17 cellular contexts compared by ENCODE assay signal in the genomic region with DNA sequence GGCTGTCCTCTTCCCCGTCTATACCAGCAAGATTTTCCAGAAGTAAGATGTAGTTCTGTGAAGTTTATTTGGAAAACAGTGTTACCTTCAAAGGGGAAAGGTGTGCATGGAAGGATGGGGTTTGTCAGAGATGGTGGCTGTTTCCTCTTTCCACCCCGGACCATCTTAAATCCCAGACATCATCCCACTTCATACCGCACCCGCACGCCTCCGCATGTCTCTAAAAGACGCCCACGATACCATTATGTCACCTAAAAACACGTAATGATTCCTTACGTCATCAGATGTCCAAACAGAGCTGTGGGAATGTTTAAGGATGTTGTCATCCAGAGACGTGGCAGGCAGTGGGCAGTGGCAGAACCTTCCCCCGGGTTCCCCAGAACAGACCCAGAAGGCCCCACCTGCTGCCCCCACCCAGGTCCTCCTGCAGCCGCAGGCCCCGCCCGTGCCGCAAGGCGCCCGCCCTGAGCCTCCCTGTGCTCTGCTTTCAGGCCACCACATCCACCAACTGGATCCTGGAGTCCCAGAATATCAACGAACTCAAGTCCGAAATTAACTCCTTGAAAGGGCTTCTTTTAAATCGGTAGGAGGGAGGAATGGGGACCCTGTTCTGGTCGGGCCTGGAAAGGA.
A peak's percentile ranks its signal among the peaks of the same experiment; 100 is the strongest.
DNase-seq lines count a peak whose midpoint lies in the region; TF ChIP-seq lines count a peak whose summit lies in the region.
"Had no signal": no experiment of that assay in that cellular context is flagged by ENCODE, and none has a peak within 500 bp of the region (broad histone marks: within the 10 kb centered on the region; RNA-seq: fewer than 3 reads in every experiment).

No MANE protein-coding gene starts in this region.

- peak; percentile 29 for DNase-seq in CD14-positive monocyte (ENCODE audit: low spot score)
- DNase-seq in H9, result peak; percentile 19
- DNase-seq in esophagus squamous epithelium (lab: John Stamatoyannopoulos, UW), result no peak
- DNase-seq in spleen, result peak; percentile 56
- no peak for DNase-seq in BE2C
- DNase-seq in WERI-Rb-1, result no peak
- no peak for DNase-seq in AG08395 (ENCODE audit: low spot score)
- DNase-seq in activated naive CD4-positive, alpha-beta T cell treated with anti-CD3 and anti-CD28 coated beads for 36 hours, result no peak
- DNase-seq: DMS79 treated with DMSO at 0.1 percent for 48 hours, NCI-H1048, NCI-H1436 treated with DMSO at 0.1 percent for 48 hours, NCI-H2029 treated with DMSO at 0.1 percent for 48 hours, NCI-H510A, PC-3 had no signal

- intact Hi-C loops in CD14-positive monocyte (cut with micrococcal nuclease), result no loop called here
- intact Hi-C loops in esophagus squamous epithelium (cut with DNase I), result loop anchor here (10.0 kb wide), 1 partner anchor 92 kb away; no protein-coding TSS in a partner anchor
- intact Hi-C loops in spleen (cut with DNase I; ENCODE audit: low total_unique reads), result no loop called here
- intact Hi-C loops in activated naive CD4-positive, alpha-beta T cell treated with anti-CD3 and anti-CD28 coated beads for 36 hours (cut with micrococcal nuclease), result no loop called here

- no peaks in the 10 kb centered on the region for H4K20me1 ChIP-seq in H9 (ENCODE audit: control insufficient read depth, insufficient read depth, insufficient read length)

- H3K27ac Mint-ChIP-seq in CD14-positive monocyte, result no peak overlapping the region
- peak overlapping the region in 1 of 3 experiments; percentile 82; a peak in 1 of 7 replicates for H3K27ac Mint-ChIP-seq in H9
- H3K27ac Mint-ChIP-seq in activated naive CD4-positive, alpha-beta T cell treated with anti-CD3 and anti-CD28 coated beads for 36 hours, result no peak overlapping the region
- H3K27ac Mint-ChIP-seq: B cell; CD8-positive, alpha-beta memory T cell had no signal

- H4K91ac ChIP-seq in H9 (ENCODE audit: insufficient read length, low read depth, low read length), result no peak overlapping the region

- H3K27me3 Mint-ChIP-seq in CD14-positive monocyte (ENCODE audit: low read depth in 3 of 3) (peaks cover 0 to 9% (median 0%) of the 10 kb centered on the region in 3 donors), H9 (ENCODE audit: low read depth) (no peaks in the 10 kb centered on the region)
- H3K27me3 Mint-ChIP-seq in activated naive CD4-positive, alpha-beta T cell treated with anti-CD3 and anti-CD28 coated beads for 36 hours (ENCODE audit: low read depth), result no peaks in the 10 kb centered on the region
- H3K27me3 Mint-ChIP-seq: B cell; CD8-positive, alpha-beta memory T cell had no signal

- no peak overlapping the region for H2AFZ ChIP-seq in H9 (ENCODE audit: low read length)

- no peak overlapping the region for H2BK20ac ChIP-seq in H9 (ENCODE audit: low read depth, low read length, poor library complexity, severe bottlenecking)

- no peaks in the 10 kb centered on the region for H3K79me1 ChIP-seq in H9 (ENCODE audit: insufficient read depth, low read depth, low read length, poor library complexity, severe bottlenecking)

- no peak for TF ChIP-seq POLR2A in esophagus squamous epithelium (IDR thresholded peaks at IDR 0.05)
- no peak for TF ChIP-seq POLR2A in spleen (IDR thresholded peaks at IDR 0.05)

- H3T11ph ChIP-seq in H9 (ENCODE audit: low read length), result no peak overlapping the region

- no peaks in the 10 kb centered on the region for H3K9me3 ChIP-seq in H9 (ENCODE audit: control insufficient read depth, low read depth, low read length)
- H3K9me3 ChIP-seq in esophagus squamous epithelium, result no peaks in the 10 kb centered on the region
- H3K9me3 ChIP-seq in spleen, result no peaks in the 10 kb centered on the region
- H3K9me3 ChIP-seq in BE2C, result no peaks in the 10 kb centered on the region
- H3K9me3 ChIP-seq in WERI-Rb-1 (ENCODE audit: severe bottlenecking), result no peaks in the 10 kb centered on the region

- CTCF ChIA-PET in activated naive CD4-positive, alpha-beta T cell treated with anti-CD3 and anti-CD28 coated beads for 36 hours (lab: Charles Lee), result no interaction called here

- no peaks in the 10 kb centered on the region for H3K23me2 ChIP-seq in H9 (ENCODE audit: insufficient read length, low read depth, low read length, poor library complexity, severe bottlenecking)

- H3K9me3 Mint-ChIP-seq in CD14-positive monocyte, result no peaks in the 10 kb centered on the region
- H3K9me3 Mint-ChIP-seq in H9, result no peaks in the 10 kb centered on the region
- no peaks in the 10 kb centered on the region for H3K9me3 Mint-ChIP-seq in activated naive CD4-positive, alpha-beta T cell treated with anti-CD3 and anti-CD28 coated beads for 36 hours
- H3K9me3 Mint-ChIP-seq: CD8-positive, alpha-beta memory T cell had no signal

- no peak overlapping the region for H4K8ac ChIP-seq in H9 (replicated peaks; ENCODE audit: insufficient read length, low read depth, low read length)

- H3K4me3 Mint-ChIP-seq in CD14-positive monocyte (no peak overlapping the region), H9 (no peak overlapping the region)
- H3K4me3 Mint-ChIP-seq in activated naive CD4-positive, alpha-beta T cell treated with anti-CD3 and anti-CD28 coated beads for 36 hours, result no peak overlapping the region
- H3K4me3 Mint-ChIP-seq: B cell; CD8-positive, alpha-beta memory T cell had no signal

- no peak overlapping the region for H4K5ac ChIP-seq in H9 (ENCODE audit: insufficient read length, low read depth, low read length)

- H2BK120ac ChIP-seq in H9 (ENCODE audit: low read depth, low read length, poor library complexity, severe bottlenecking), result no peak overlapping the region

- no peak overlapping the region for H3K4me2 ChIP-seq in H9 (ENCODE audit: insufficient read depth, insufficient read length, low read length)
- H3K4me2 ChIP-seq: KMS-11 had no signal

- H3K4me1 ChIP-seq in H9 (ENCODE audit: insufficient read depth, low read length) (no peaks in the 10 kb centered on the region; the same call in 1 of the 2 replicates), esophagus squamous epithelium (peaks cover 0 to 35% (median 9%) of the 10 kb centered on the region in 3 donors), spleen (peaks cover 0 to 5% (median 0%) of the 10 kb centered on the region in 6 donors), BE2C (no peaks in the 10 kb centered on the region)

- H3K36me3 Mint-ChIP-seq in CD14-positive monocyte (peaks cover 50 to 69% of the 10 kb centered on the region in 2 donors), H9 (ENCODE audit: insufficient read depth in 1 of 3, low read depth in 3 of 3) (peaks cover 3 to 17% (median 5%) of the 10 kb centered on the region in 3 experiments; a peak in 5 of 7 replicates)
- H3K36me3 Mint-ChIP-seq in activated naive CD4-positive, alpha-beta T cell treated with anti-CD3 and anti-CD28 coated beads for 36 hours (ENCODE audit: low read depth), result peaks cover 7% of the 10 kb centered on the region

- H3K56ac ChIP-seq in H9 (ENCODE audit: insufficient read length, low read depth, low read length), result no peak overlapping the region

- WGBS in H9 (ENCODE audit: extremely low coverage, insufficient read length, low lambda C conversion rate), result 100% methylated on average over 6 of the region's 22 CpGs
- WGBS in esophagus squamous epithelium, 2 donors, result 78% methylated on average over 11 to 17 of the region's 22 CpGs
- 90 to 95% (median 91%) methylated on average over 20 to 22 of the region's 22 CpGs for WGBS in spleen, 5 donors

- H3K4ac ChIP-seq in H9 (ENCODE audit: low read depth, low read length), result no peak overlapping the region

- H2BK5ac ChIP-seq in H9 (ENCODE audit: insufficient read length, low read length), result no peak overlapping the region

- H2BK15ac ChIP-seq in H9 (ENCODE audit: low read depth, low read length), result no peak overlapping the region

- H2AK5ac ChIP-seq in H9 (ENCODE audit: insufficient read length, low read length), result no peak overlapping the region

- H3K23ac ChIP-seq in H9 (ENCODE audit: insufficient read length, low read depth, low read length), result no peak overlapping the region

- H3K4me3 ChIP-seq in esophagus squamous epithelium, result no peak overlapping the region
- no peak overlapping the region for H3K4me3 ChIP-seq in spleen
- H3K4me3 ChIP-seq in BE2C (ENCODE audit: low read depth, low read length), result no peak overlapping the region
- H3K4me3 ChIP-seq in WERI-Rb-1 (ENCODE audit: low read depth, low read length), result no peak overlapping the region

- peaks cover 5 to 100% (median 7%) of the 10 kb centered on the region in 3 donors for H3K36me3 ChIP-seq in esophagus squamous epithelium
- peaks cover 0 to 100% (median 58%) of the 10 kb centered on the region in 6 donors for H3K36me3 ChIP-seq in spleen
- H3K36me3 ChIP-seq in BE2C, result no peaks in the 10 kb centered on the region
- H3K36me3 ChIP-seq in WERI-Rb-1, result peaks cover 11% of the 10 kb centered on the region

- TF ChIP-seq CTCF in CD14-positive monocyte (IDR thresholded peaks at IDR 0.05) (no peak), H9 (conservative IDR thresholded peaks at IDR 0.05) (no peak), esophagus squamous epithelium (IDR thresholded peaks at IDR 0.05) (no peak), spleen (IDR thresholded peaks at IDR 0.05 in 8 of 11, conservative IDR thresholded peaks at IDR 0.05 in 3 of 11) (no peak), BE2C (IDR thresholded peaks at IDR 0.05; ENCODE audit: low read depth, low read length) (no peak), WERI-Rb-1 (IDR thresholded peaks at IDR 0.05; ENCODE audit: low read depth, low read length) (no peak)

- H2BK12ac ChIP-seq in H9 (ENCODE audit: insufficient read length, low read depth, low read length), result no peak overlapping the region

- no peak overlapping the region for H3K9ac ChIP-seq in H9 (ENCODE audit: extremely low read depth, insufficient read length, low read length)
- H3K9ac ChIP-seq: KMS-11 had no signal

- H3K27ac ChIP-seq in H9 (ENCODE audit: insufficient read length, low read depth, low read length) (no peak overlapping the region), esophagus squamous epithelium (peak overlapping the region in 3 of 4 donors; percentile 62 to 89 (median 72)), spleen (no peak overlapping the region), WERI-Rb-1 (no peak overlapping the region)
- H3K27ac ChIP-seq: KMS-11 had no signal

- no peak overlapping the region for H3K18ac ChIP-seq in H9 (ENCODE audit: insufficient read length, low read depth, low read length)

- H3K27me3 ChIP-seq in H9 (ENCODE audit: insufficient read depth, low read length), result no peaks in the 10 kb centered on the region
- no peaks in the 10 kb centered on the region for H3K27me3 ChIP-seq in esophagus squamous epithelium
- H3K27me3 ChIP-seq in spleen (replicated peaks in 1 of 7), result no peaks in the 10 kb centered on the region
- H3K27me3 ChIP-seq in BE2C, result no peaks in the 10 kb centered on the region
- H3K27me3 ChIP-seq in WERI-Rb-1 (ENCODE audit: insufficient read depth, low read depth, severe bottlenecking), result no peaks in the 10 kb centered on the region

- H3K4me1 Mint-ChIP-seq in CD14-positive monocyte, result no peaks in the 10 kb centered on the region
- H3K4me1 Mint-ChIP-seq in H9, result peaks cover 10 to 20% of the 10 kb centered on the region in 2 experiments
- no peaks in the 10 kb centered on the region for H3K4me1 Mint-ChIP-seq in activated naive CD4-positive, alpha-beta T cell treated with anti-CD3 and anti-CD28 coated beads for 36 hours (ENCODE audit: low read depth)
- H3K4me1 Mint-ChIP-seq: B cell; CD8-positive, alpha-beta memory T cell had no signal

- no peaks in the 10 kb centered on the region for H3K79me2 ChIP-seq in H9 (ENCODE audit: insufficient read depth, low read length)

- H3K14ac ChIP-seq in H9 (ENCODE audit: insufficient read depth, low read length), result no peak overlapping the region

Comparison
In these comparisons a context has a peak if more than half of its experiments do, and no peak if none do; other contexts are left out.
1. DNase-seq: peak in CD14-positive monocyte (single experiment), H9 (single experiment) and spleen (single experiment); none in esophagus squamous epithelium (single experiment), BE2C (single experiment), WERI-Rb-1 (single experiment), AG08395 (single experiment) and activated naive CD4-positive, alpha-beta T cell treated with anti-CD3 and anti-CD28 coated beads for 36 hours (single experiment).
2. H3K27ac ChIP-seq: peak in esophagus squamous epithelium (3 of 4); none in H9 (single experiment), spleen (0 of 8) and WERI-Rb-1 (single experiment).